ENCODE assay signal across 8 cellular contexts in genomic region chr9:34665381-34666250, GRCh38. TPM values are rescaled to one million over a fixed set of nuclear protein-coding genes. Genes with fewer than 3 reads are reported as not detected.
DNase-seq lines count a peak whose midpoint lies in the region; ATAC-seq and TF ChIP-seq lines count a peak whose summit lies in the region.

No MANE protein-coding gene starts in this region.

- peaks cover 12 to 17% of the 10 kb centered on the region in 2 donors for H3K4me1 ChIP-seq in duodenal mucosa (ENCODE audit: control insufficient read depth in 1 of 2, insufficient read depth in 2 of 2, low read length in 2 of 2)

- peaks cover 22% of the 10 kb centered on the region for H3K4me1 Mint-ChIP-seq in activated CD8-positive, alpha-beta T cell treated with anti-CD3 and anti-CD28 coated beads for 36 hours (ENCODE audit: low read depth)

- intact Hi-C loops in activated CD8-positive, alpha-beta T cell treated with anti-CD3 and anti-CD28 coated beads for 36 hours (cut with micrococcal nuclease), result no loop called here
- intact Hi-C loops in lower leg skin (cut with DNase I; ENCODE audit: low total_unique reads), result no loop called here

- peak overlapping the region; percentile 79 for H3K4me3 Mint-ChIP-seq in activated CD8-positive, alpha-beta T cell treated with anti-CD3 and anti-CD28 coated beads for 36 hours

- peak overlapping the region; percentile 85 for H3K27ac Mint-ChIP-seq in activated CD8-positive, alpha-beta T cell treated with anti-CD3 and anti-CD28 coated beads for 36 hours

- H3K27me3 ChIP-seq in duodenal mucosa (ENCODE audit: control insufficient read depth in 1 of 2, insufficient read depth in 2 of 2, low read length in 2 of 2), result no peaks in the 10 kb centered on the region

- peak overlapping the region; percentile 90 to 93 for H3K4me3 ChIP-seq in duodenal mucosa (ENCODE audit: low read depth in 1 of 2, low read length in 2 of 2)
- peak overlapping the region; percentile 56 for H3K4me3 ChIP-seq in lower leg skin (ENCODE audit: low read depth, poor library complexity, severe bottlenecking)

- no peak for TF ChIP-seq CTCF in activated CD8-positive, alpha-beta T cell treated with anti-CD3 and anti-CD28 coated beads for 36 hours (IDR thresholded peaks at IDR 0.05)
- TF ChIP-seq CTCF in lower leg skin (IDR thresholded peaks at IDR 0.05), result no peak

- DNase-seq in AML-193 (lab: John Stamatoyannopoulos, UW), result peak; percentile 43 to 50
- peak; percentile 94 for DNase-seq in NCI-H774 (lab: John Stamatoyannopoulos, UW)
- DNase-seq in activated CD8-positive, alpha-beta T cell treated with anti-CD3 and anti-CD28 coated beads for 36 hours, result peak; percentile 91
- DNase-seq in lower leg skin (ENCODE audit: low spot score in 2 of 2), result peak; percentile 95 to 99
- DNase-seq in stimulated activated CD4-positive, alpha-beta T cell treated with anti-CD3 and anti-CD28 coated beads, Interleukin-4, amount 100 ng/mL, for 1 hour, result peak; percentile 80

- no peaks in the 10 kb centered on the region for H3K36me3 ChIP-seq in duodenal mucosa (ENCODE audit: control insufficient read depth in 1 of 2, insufficient read depth in 2 of 2, low read length in 2 of 2)

- TF ChIP-seq POLR2A in lower leg skin (IDR thresholded peaks at IDR 0.05), result peak in 1 of 2 donors; percentile 82

- ATAC-seq in GM19397 (IDR thresholded peaks at IDR 0.05; ENCODE audit: unreplicated experiment) (peak; percentile 63), HG03571 (IDR thresholded peaks at IDR 0.05; ENCODE audit: unreplicated experiment) (peak; percentile 70)
- peak; percentile 81 for ATAC-seq in activated CD8-positive, alpha-beta T cell treated with anti-CD3 and anti-CD28 coated beads for 36 hours

- H3K27ac ChIP-seq in duodenal mucosa (ENCODE audit: low read depth, low read length), result peak overlapping the region; percentile 98

- no peaks in the 10 kb centered on the region for H3K27me3 Mint-ChIP-seq in activated CD8-positive, alpha-beta T cell treated with anti-CD3 and anti-CD28 coated beads for 36 hours

- WGBS in lower leg skin, 2 donors, result 1 to 2% methylated on average over 49 to 50 of the region's 55 CpGs

- H3K9me3 Mint-ChIP-seq in activated CD8-positive, alpha-beta T cell treated with anti-CD3 and anti-CD28 coated beads for 36 hours, result peaks cover 9% of the 10 kb centered on the region

- CTCF ChIA-PET in activated CD8-positive, alpha-beta T cell treated with anti-CD3 and anti-CD28 coated beads for 36 hours (lab: Charles Lee), result interaction anchor here (0.9 to 6.5 kb wide), 8 partner anchors 10 to 445 kb away, joined by 3 to 54 read pairs (median 6); partner anchors contain the start of genes GALT and SIGMAR1

- peak overlapping the region; percentile 93 to 95 for H3K9ac ChIP-seq in duodenal mucosa (ENCODE audit: low read depth in 1 of 2, low read length in 2 of 2)

- POLR2A ChIA-PET in activated CD8-positive, alpha-beta T cell treated with anti-CD3 and anti-CD28 coated beads for 36 hours (lab: Charles Lee), result interaction anchor here (1.1 to 1.5 kb wide), 2 partner anchors 21 to 29 kb away, joined by 3 to 12 read pairs; partner anchors contain the start of gene SIGMAR1

- no peaks in the 10 kb centered on the region for H3K9me3 ChIP-seq in duodenal mucosa (ENCODE audit: control insufficient read depth in 1 of 2, low read length in 2 of 2)

- peaks cover 5% of the 10 kb centered on the region for H3K36me3 Mint-ChIP-seq in activated CD8-positive, alpha-beta T cell treated with anti-CD3 and anti-CD28 coated beads for 36 hours (ENCODE audit: low read depth)

RNA-seq across cellular contexts. Expression of gene CCL27, which starts 3.2 kb away (rescaled TPM):
- under 1 TPM in 1 of 2 experiments, not detected in 1; 0.43 TPM for total RNA-seq in activated CD8-positive, alpha-beta T cell treated with anti-CD3 and anti-CD28 coated beads for 36 hours
- 100 to 1,000 TPM; 199 to 301 (median 241) TPM for total RNA-seq in lower leg skin

RNA-seq across cellular contexts. Expression of gene IL11RA, which starts 13.6 kb away (rescaled TPM):
- 10 to 100 TPM; 17.4 to 20.7 TPM for total RNA-seq in activated CD8-positive, alpha-beta T cell treated with anti-CD3 and anti-CD28 coated beads for 36 hours
- 10 to 100 TPM; 27.7 to 37.7 (median 29.9) TPM for total RNA-seq in lower leg skin

RNA-seq across cellular contexts. Expression of gene GALT, which starts 19.1 kb away (rescaled TPM):
- total RNA-seq in activated CD8-positive, alpha-beta T cell treated with anti-CD3 and anti-CD28 coated beads for 36 hours, result 10 to 100 TPM; 42.8 to 44.5 TPM
- 10 to 100 TPM; 41.2 to 84.9 (median 55.5) TPM for total RNA-seq in lower leg skin

RNA-seq across cellular contexts. Expression of gene CCL19, which starts 25.5 kb away (rescaled TPM):
- total RNA-seq in activated CD8-positive, alpha-beta T cell treated with anti-CD3 and anti-CD28 coated beads for 36 hours, result not detected
- total RNA-seq in lower leg skin, result 1 to 10 TPM in 1 of 4 donors, not detected in 3; 3.6 TPM

RNA-seq across cellular contexts. Expression of gene SIGMAR1, which starts 28.0 kb away (rescaled TPM):
- 10 to 100 TPM; 80.7 to 81.2 TPM for total RNA-seq in activated CD8-positive, alpha-beta T cell treated with anti-CD3 and anti-CD28 coated beads for 36 hours
- total RNA-seq in lower leg skin, result 100 to 1,000 TPM in 3 of 4 donors, 10 to 100 TPM in 1; 99.1 to 130 (median 107) TPM

Comparison
In these comparisons a context has a peak if more than half of its experiments do, and no peak if none do; other contexts are left out.
1. Peak in every context shown above with its lines: DNase-seq, ATAC-seq, H3K4me3 ChIP-seq and H3K27ac ChIP-seq.
2. DNase-seq: peak in every context shown above with its lines; median percentile 97 in lower leg skin; 94 in NCI-H774; 91 in activated CD8-positive, alpha-beta T cell treated with anti-CD3 and anti-CD28 coated beads for 36 hours; 80 in stimulated activated CD4-positive, alpha-beta T cell treated with anti-CD3 and anti-CD28 coated beads, Interleukin-4, amount 100 ng/mL, for 1 hour; 46 in AML-193.
3. RNA of gene CCL27, which starts 3.2 kb away (total RNA-seq): 199 to 301 TPM in lower leg skin; 0.43 TPM in activated CD8-positive, alpha-beta T cell treated with anti-CD3 and anti-CD28 coated beads for 36 hours; every median in the first group is over 100 times any median in the second.